Comparison of ENCODE assay signal across 10 cellular contexts in genomic region chr18:49849331-49850217, GRCh38. TPM values are rescaled to one million over a fixed set of nuclear protein-coding genes. Genes with fewer than 3 reads are reported as not detected.
A peak's percentile ranks its signal among the peaks of the same experiment; 100 is the strongest.
DNase-seq lines count a peak whose midpoint lies in the region; ATAC-seq and TF ChIP-seq lines count a peak whose summit lies in the region.
"Had no signal": no experiment of that assay in that cellular context is flagged by ENCODE, and none has a peak within 500 bp of the region (broad histone marks: within the 10 kb centered on the region; RNA-seq: fewer than 3 reads in every experiment).

No MANE protein-coding gene starts in this region.

- H3K36me3 Mint-ChIP-seq in type B pancreatic cell, result peaks cover 21% of the 10 kb centered on the region
- H3K36me3 Mint-ChIP-seq: CD4-positive, CD25-positive, alpha-beta regulatory T cell had no signal

- no peaks in the 10 kb centered on the region for H3K27me3 Mint-ChIP-seq in type B pancreatic cell

- H3K4me1 ChIP-seq in heart left ventricle, result peaks cover 0 to 10% (median 1%) of the 10 kb centered on the region in 12 donors

- 41 to 53% (median 46%) methylated on average over 14 of the region's 14 CpGs for WGBS in heart left ventricle, 4 donors

- H3K27ac Mint-ChIP-seq in type B pancreatic cell, result peak overlapping the region; percentile 96
- H3K27ac Mint-ChIP-seq: nephron had no signal

- H3K27me3 ChIP-seq in heart left ventricle, result peaks cover 0 to 9% (median 0%) of the 10 kb centered on the region in 9 donors

- no peaks in the 10 kb centered on the region for H3K9me3 ChIP-seq in heart left ventricle

- intact Hi-C loops in heart left ventricle (cut with DNase I) (loop anchor here in 2 of 10 donors (10.0 kb wide), 1 partner anchor 85 kb away; no protein-coding TSS in a partner anchor), cardiac septum (cut with DNase I) (no loop called here), left ventricle myocardium superior (cut with micrococcal nuclease) (no loop called here)

- no peak overlapping the region for H3K4me3 ChIP-seq in heart left ventricle

- peak in 3 of 5 donors; percentile 44 to 81 (median 56) for DNase-seq in heart left ventricle
- no peak for DNase-seq in cardiac septum (ENCODE audit: low spot score)
- DNase-seq in RPMI8226, result peak; percentile 81
- DNase-seq in left ventricle myocardium superior, result peak; percentile 47
- DNase-seq in type B pancreatic cell (ENCODE audit: extremely low spot score, unreplicated experiment), result no peak
- no peak for DNase-seq in NOMO-1 (lab: John Stamatoyannopoulos, UW; ENCODE audit: unreplicated experiment in 2 of 2)
- no peak for DNase-seq in GM19238 (ENCODE audit: insufficient read length, low spot score)
- DNase-seq: CD4-positive, CD25-positive, alpha-beta regulatory T cell had no signal

- H3K4me3 Mint-ChIP-seq in type B pancreatic cell, result peak overlapping the region; percentile 45
- H3K4me3 Mint-ChIP-seq: CD4-positive, CD25-positive, alpha-beta regulatory T cell; nephron had no signal

- no peaks in the 10 kb centered on the region for H3K36me3 ChIP-seq in heart left ventricle

- H3K27ac ChIP-seq in heart left ventricle, result no peak overlapping the region

- no peaks in the 10 kb centered on the region for H3K9me3 Mint-ChIP-seq in type B pancreatic cell
- H3K9me3 Mint-ChIP-seq: nephron had no signal

- no peak for TF ChIP-seq CTCF in heart left ventricle (IDR thresholded peaks at IDR 0.05)
- no peak for TF ChIP-seq CTCF in type B pancreatic cell (conservative IDR thresholded peaks at IDR 0.05)

- no peak for TF ChIP-seq POLR2A in heart left ventricle (IDR thresholded peaks at IDR 0.05)

- H3K4me1 Mint-ChIP-seq in type B pancreatic cell (ENCODE audit: unreplicated experiment), result peaks cover 5% of the 10 kb centered on the region

- peak in 3 of 4 donors; percentile 47 to 86 (median 64) for ATAC-seq in heart left ventricle
- ATAC-seq in left ventricle myocardium superior, result peak; percentile 48
- ATAC-seq in HG02938 (IDR thresholded peaks at IDR 0.05; ENCODE audit: unreplicated experiment), result no peak

RNA-seq across cellular contexts. Expression of gene ACAA2, which starts 36.2 kb away (rescaled TPM):
- total RNA-seq in heart left ventricle (100 to 1,000 TPM; 165 to 379 (median 261) TPM), cardiac septum (130 TPM), left ventricle myocardium superior (397 TPM), type B pancreatic cell (ENCODE audit: low replicate concordance) (66.7 and 99.0 TPM in 2 replicates)
- polyA plus RNA-seq in heart left ventricle, result 100 to 1,000 TPM; 129 to 147 TPM

Comparison
In these comparisons a context has a peak if more than half of its experiments do, and no peak if none do; other contexts are left out.
1. DNase-seq: peak in heart left ventricle (3 of 5), RPMI8226 (single experiment) and left ventricle myocardium superior (single experiment); none in cardiac septum (single experiment), type B pancreatic cell (single experiment), NOMO-1 (0 of 2) and GM19238 (single experiment).